In the genomic region with DNA sequence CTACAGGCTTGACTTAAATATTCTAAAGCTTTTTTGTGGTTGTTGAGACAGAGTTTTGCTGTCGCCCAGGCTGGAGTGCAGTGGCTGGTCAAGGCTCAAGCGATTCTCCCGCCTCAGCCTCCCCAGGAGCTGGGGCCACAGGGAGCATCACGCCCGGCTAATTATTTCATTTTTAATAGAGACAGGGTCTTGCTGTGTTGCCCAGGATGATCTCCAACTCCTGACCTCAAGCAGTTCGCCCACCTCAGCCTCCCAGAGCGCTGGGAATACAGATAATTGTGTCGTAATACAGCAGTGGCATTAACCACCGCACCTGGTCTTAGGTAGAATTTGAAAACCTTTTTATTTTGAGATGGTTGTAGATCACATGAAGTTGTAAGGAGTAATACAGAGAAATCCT, we compare ENCODE assay signal across 9 cellular contexts. TPM values are rescaled to one million over a fixed set of nuclear protein-coding genes. Genes with fewer than 3 reads are reported as not detected.
DNase-seq lines count a peak whose midpoint lies in the region; ATAC-seq, FAIRE-seq and TF ChIP-seq lines count a peak whose summit lies in the region.
"Had no signal": no experiment of that assay in that cellular context is flagged by ENCODE, and none has a peak within 500 bp of the region (broad histone marks: within the 10 kb centered on the region; RNA-seq: fewer than 3 reads in every experiment).

No MANE protein-coding gene starts in this region.

- H3K27me3 Mint-ChIP-seq in activated naive CD4-positive, alpha-beta T cell treated with anti-CD3 and anti-CD28 coated beads, Interleukin-2, amount 50 U/mL, for 24 hours = no peaks in the 10 kb centered on the region
- no peaks in the 10 kb centered on the region for H3K27me3 Mint-ChIP-seq in type B pancreatic cell

- peak overlapping the region; percentile 52 for H3K4me2 ChIP-seq in GM12878 (ENCODE audit: control insufficient read depth, insufficient read depth)

- SMC1A ChIA-PET in GM12878 (lab: Charles Lee; ENCODE audit: uncharacterized antibody, unreplicated experiment) = no interaction called here

- H3K4me1 Mint-ChIP-seq in activated naive CD4-positive, alpha-beta T cell treated with anti-CD3 and anti-CD28 coated beads, Interleukin-2, amount 50 U/mL, for 24 hours = peaks cover 74% of the 10 kb centered on the region
- H3K4me1 Mint-ChIP-seq in type B pancreatic cell (ENCODE audit: unreplicated experiment) = peaks cover 66% of the 10 kb centered on the region

- H3K9ac ChIP-seq in GM12878 (ENCODE audit: control insufficient read depth, insufficient read depth, low read length) = peak overlapping the region; percentile 75

- POLR2A ChIA-PET in GM12878 (lab: Charles Lee) = no interaction called here

- RAD21 ChIA-PET in GM12878 (lab: Charles Lee; ENCODE audit: unreplicated experiment) = no interaction called here

- H3K36me3 ChIP-seq in GM12878 (ENCODE audit: control insufficient read depth in 2 of 2, insufficient read depth in 2 of 2, low read length in 1 of 2) = peaks cover 3 to 14% of the 10 kb centered on the region in 2 experiments; a peak in 3 of 4 replicates
- H3K36me3 ChIP-seq in lower lobe of right lung = peaks cover 22% of the 10 kb centered on the region

- H3K4me3 ChIP-seq in GM12878 (peak overlapping the region; percentile 68), lower lobe of right lung (peak overlapping the region; percentile 91)

- H3K36me3 Mint-ChIP-seq in activated naive CD4-positive, alpha-beta T cell treated with anti-CD3 and anti-CD28 coated beads, Interleukin-2, amount 50 U/mL, for 24 hours = peaks cover 3% of the 10 kb centered on the region
- H3K36me3 Mint-ChIP-seq in type B pancreatic cell = peaks cover 19% of the 10 kb centered on the region

- H3K79me2 ChIP-seq in GM12878 (ENCODE audit: control insufficient read depth, insufficient read depth, low read length) = peaks cover 68% of the 10 kb centered on the region

- in situ Hi-C loops in GM12878 (cut with MboI) = no loop called here

- no peak overlapping the region for H3K27ac ChIP-seq in GM12878 (ENCODE audit: control insufficient read depth, insufficient read depth)
- H3K27ac ChIP-seq in lower lobe of right lung = no peak overlapping the region

- peak overlapping the region; percentile 83 for H3K27ac Mint-ChIP-seq in activated naive CD4-positive, alpha-beta T cell treated with anti-CD3 and anti-CD28 coated beads, Interleukin-2, amount 50 U/mL, for 24 hours
- H3K27ac Mint-ChIP-seq in type B pancreatic cell = peak overlapping the region; percentile 89

- intact Hi-C loops in GM12878 (cut with micrococcal nuclease; ENCODE audit: unreplicated experiment) = loop anchor here (5.0 kb wide), 2 partner anchors 95 to 195 kb away; a partner anchor contains a TSS
- intact Hi-C loops in lower lobe of right lung (cut with DNase I) = no loop called here

- ATAC-seq in GM12878 (no peak), lower lobe of right lung (no peak), HG03354 (IDR thresholded peaks at IDR 0.05; ENCODE audit: poor library complexity, severe bottlenecking, unreplicated experiment) (no peak)

- H3K27me3 ChIP-seq in GM12878 (replicated peaks in 1 of 2; ENCODE audit: control insufficient read depth in 2 of 2, insufficient read depth in 2 of 2, low read length in 1 of 2) = no peaks in the 10 kb centered on the region
- no peaks in the 10 kb centered on the region for H3K27me3 ChIP-seq in lower lobe of right lung (ENCODE audit: low read depth)

- no peaks in the 10 kb centered on the region for H4K20me1 ChIP-seq in GM12878 (ENCODE audit: control insufficient read depth, insufficient read depth)

- H2AFZ ChIP-seq in GM12878 (ENCODE audit: control insufficient read depth, low read depth, low read length) = no peak overlapping the region

- no peaks in the 10 kb centered on the region for H3K9me3 Mint-ChIP-seq in activated naive CD4-positive, alpha-beta T cell treated with anti-CD3 and anti-CD28 coated beads, Interleukin-2, amount 50 U/mL, for 24 hours
- H3K9me3 Mint-ChIP-seq in type B pancreatic cell = no peaks in the 10 kb centered on the region

- peaks cover 26% of the 10 kb centered on the region for H3K4me1 ChIP-seq in GM12878 (ENCODE audit: control insufficient read depth, insufficient read depth, low read length)
- H3K4me1 ChIP-seq in lower lobe of right lung = peaks cover 52% of the 10 kb centered on the region

- TF ChIP-seq POLR2A in GM12878 (IDR thresholded peaks at IDR 0.05; ENCODE audit: low read depth, low read length) = no peak

- TF ChIP-seq EP300 in GM12878 (IDR thresholded peaks at IDR 0.05; ENCODE audit: borderline replicate concordance in 1 of 2, control insufficient read depth in 1 of 2, low read depth in 2 of 2, low read length in 2 of 2) = no peak

- CTCF ChIA-PET in GM12878 (lab: Yijun Ruan, JAX) = no interaction called here

- no peak for TF ChIP-seq RAD21 in GM12878 (IDR thresholded peaks at IDR 0.05; ENCODE audit: insufficient read depth, low read depth, low read length)

- no peak for DNase-seq in activated naive CD4-positive, alpha-beta T cell (lab: John Stamatoyannopoulos, UW)
- no peak for DNase-seq in GM12878 (ENCODE audit: low read depth, low spot score)
- DNase-seq in lower lobe of right lung = no peak
- DNase-seq in type B pancreatic cell (ENCODE audit: extremely low spot score, unreplicated experiment) = no peak
- DNase-seq in SKM-1 treated with dmso at 0.1 percent for 144 hours (lab: John Stamatoyannopoulos, UW; ENCODE audit: unreplicated experiment) = no peak
- no peak for DNase-seq in cerebellar nuclear complex (lab: John Stamatoyannopoulos, UW)

- H3K4me3 Mint-ChIP-seq in activated naive CD4-positive, alpha-beta T cell treated with anti-CD3 and anti-CD28 coated beads, Interleukin-2, amount 50 U/mL, for 24 hours = peak overlapping the region; percentile 78
- H3K4me3 Mint-ChIP-seq in type B pancreatic cell = peak overlapping the region; percentile 94

- TF ChIP-seq CTCF in GM12878 (IDR thresholded peaks at IDR 0.05 in 2 of 3, conservative IDR thresholded peaks at IDR 0.05 in 1 of 3; ENCODE audit: control insufficient read depth in 2 of 3, extremely low read depth in 1 of 3, insufficient read depth in 1 of 3, low read depth in 3 of 3, low read length in 3 of 3) (no peak), lower lobe of right lung (IDR thresholded peaks at IDR 0.05) (no peak), type B pancreatic cell (conservative IDR thresholded peaks at IDR 0.05) (no peak)

- BruUV-seq in GM12878 (replicated peaks; lab: Mats Ljungman, UMichigan) = no TSS peak

- H3K9me3 ChIP-seq in GM12878 (replicated peaks; ENCODE audit: control insufficient read depth, insufficient read depth, low read length) = no peaks in the 10 kb centered on the region
- H3K9me3 ChIP-seq in lower lobe of right lung = no peaks in the 10 kb centered on the region

- WGBS in GM12878 (ENCODE audit: insufficient coverage, insufficient replicate concordance, low lambda C conversion rate, missing lambda C conversion rate) = 61% methylated on average over 9 of the region's 9 CpGs

- FAIRE-seq in GM12878 (lab: Jason Lieb, UNC) = no peak
- FAIRE-seq: islet of Langerhans had no signal

TF ChIP-seq in GM12878, 131 proteins besides CTCF, POLR2A, EP300 and RAD21 (continues in another document):
- TF ChIP-seq MXI1 (IDR thresholded peaks at IDR 0.05; ENCODE audit: low read depth, low read length) (no peak), POU2F2 (IDR thresholded peaks at IDR 0.05; ENCODE audit: borderline replicate concordance, low read depth, low read length) (no peak)

RNA-seq across cellular contexts. Expression of a gene that starts 1.5 kb away (rescaled TPM):
- total RNA-seq in GM12878 (2013; cell fraction: nucleolus; rRNA removed) = 60.4 and 60.5 TPM in 2 replicates
- total RNA-seq in GM12878 (2014; rRNA removed) = 12.3 and 13.6 TPM in 2 replicates
- total RNA-seq in GM12878 (2014; rRNA removed; fragmentation: Illumina TruSeq; extraction: Trizol) = 8.6 and 11.0 TPM in 2 replicates
- 10.6 and 23.6 TPM in 2 replicates for total RNA-seq in GM12878 (2021)
- polyA plus RNA-seq in GM12878 (2011; ENCODE audit: low read depth) = 10.5 TPM
- 7.7 and 9.9 TPM in 2 replicates for polyA plus RNA-seq in GM12878 (2011; rRNA removed)
- polyA plus RNA-seq in GM12878 (2011; cell fraction: cytosol; rRNA removed) = 6.8 and 7.3 TPM in 2 replicates
- polyA plus RNA-seq in GM12878 (2011; cell fraction: nucleus; rRNA removed) = 17.9 and 28.0 TPM in 2 replicates
- 8.3 and 9.6 TPM in 2 replicates for polyA plus RNA-seq in GM12878 (2012)
- polyA plus RNA-seq in GM12878 (2014; fragmentation: Illumina TruSeq; extraction: Trizol) = 13.7 and 14.7 TPM in 2 replicates
- 1 to 10 TPM; 2.5 to 3.0 TPM for polyA plus RNA-seq in GM12878 (2014; fragmentation: Nextera tagmentation; extraction: Ambion mirVana)
- polyA plus RNA-seq in GM12878 (2014; rRNA removed) = 15.7 and 18.6 TPM in 2 replicates
- 1 to 10 TPM; 6.1 to 6.2 TPM for polyA plus RNA-seq in GM12878 (2016; fragmentation: Nextera tagmentation; extraction: Ambion mirVana)
- polyA minus RNA-seq in GM12878 (2011; rRNA and poly(A)+ RNA removed) = 7.8 and 8.9 TPM in 2 replicates
- polyA minus RNA-seq in GM12878 (2011; cell fraction: cytosol; rRNA and poly(A)+ RNA removed) = 2.4 TPM in 2 replicates
- 5.7 and 15.1 TPM in 2 replicates for polyA minus RNA-seq in GM12878 (2011; cell fraction: nucleus; rRNA and poly(A)+ RNA removed)
- 16.8 TPM for total RNA-seq in lower lobe of right lung
- 17.2 and 29.2 TPM in 2 replicates for total RNA-seq in type B pancreatic cell (ENCODE audit: low replicate concordance)

RNA-seq across cellular contexts. Expression of a gene that starts 38.7 kb away (rescaled TPM):
- total RNA-seq in GM12878 (2013; cell fraction: nucleolus; rRNA removed) = 0.21 TPM in 1 of 2 replicates, not detected in the other
- total RNA-seq in GM12878 (2014; rRNA removed) (1.1 and 1.9 TPM in 2 replicates), GM12878 (2014; rRNA removed; fragmentation: Illumina TruSeq; extraction: Trizol) (0.94 and 1.0 TPM in 2 replicates), GM12878 (2021) (1.2 and 1.6 TPM in 2 replicates), lower lobe of right lung (2.7 TPM), type B pancreatic cell (ENCODE audit: low replicate concordance) (2.5 and 4.1 TPM in 2 replicates)
- polyA plus RNA-seq in GM12878 (2011; ENCODE audit: low read depth) = 0.72 TPM
- polyA plus RNA-seq in GM12878 (2011; rRNA removed) (0.04 and 0.05 TPM in 2 replicates), GM12878 (2014; fragmentation: Illumina TruSeq; extraction: Trizol) (0.90 and 1.1 TPM in 2 replicates), GM12878 (2014; fragmentation: Nextera tagmentation; extraction: Ambion mirVana) (under 1 TPM; 0.10 to 0.13 TPM), GM12878 (2014; rRNA removed) (0.63 and 1.4 TPM in 2 replicates), GM12878 (2016; fragmentation: Nextera tagmentation; extraction: Ambion mirVana) (1 to 10 TPM in 1 of 2 experiments, under 1 TPM in 1; 0.80 to 1.1 TPM)
- 0.09 and 0.10 TPM in 2 replicates for polyA plus RNA-seq in GM12878 (2011; cell fraction: cytosol; rRNA removed)
- polyA plus RNA-seq in GM12878 (2011; cell fraction: nucleus; rRNA removed) = 0.18 and 0.19 TPM in 2 replicates
- 1.0 and 1.2 TPM in 2 replicates for polyA plus RNA-seq in GM12878 (2012)
- polyA minus RNA-seq in GM12878 (2011; rRNA and poly(A)+ RNA removed) = not detected in 2 replicates
- not detected in 2 replicates for polyA minus RNA-seq in GM12878 (2011; cell fraction: cytosol; rRNA and poly(A)+ RNA removed)
- polyA minus RNA-seq in GM12878 (2011; cell fraction: nucleus; rRNA and poly(A)+ RNA removed) = 0.96 TPM in 1 of 2 replicates, not detected in the other
